In genomic region chr1:93702102-93702827, GRCh38 we compare ENCODE assay signal across 8 cellular contexts. TPM values are rescaled to one million over a fixed set of nuclear protein-coding genes. Genes with fewer than 3 reads are reported as not detected.
DNase-seq lines count a peak whose midpoint lies in the region; ATAC-seq, FAIRE-seq and TF ChIP-seq lines count a peak whose summit lies in the region.

No MANE protein-coding gene starts in this region.

- H3K36me3 Mint-ChIP-seq in astrocyte (ENCODE audit: low read depth, unreplicated experiment) = no peaks in the 10 kb centered on the region
- no peaks in the 10 kb centered on the region for H3K36me3 Mint-ChIP-seq in nephron progenitor cell (ENCODE audit: low read depth)
- H3K36me3 Mint-ChIP-seq in CD14-positive monocyte = no peaks in the 10 kb centered on the region

- 80 to 87% methylated on average over 8 to 9 of the region's 9 CpGs for WGBS in testis, 2 donors

- H3K4me3 Mint-ChIP-seq in astrocyte (ENCODE audit: unreplicated experiment) (no peak overlapping the region), nephron progenitor cell (no peak overlapping the region), CD14-positive monocyte (no peak overlapping the region)

- H3K79me2 ChIP-seq in astrocyte (ENCODE audit: insufficient read depth, low read length) = no peaks in the 10 kb centered on the region

- ATAC-seq in HG03039 (IDR thresholded peaks at IDR 0.05; ENCODE audit: unreplicated experiment) = peak; percentile 26

- H3K4me1 Mint-ChIP-seq in astrocyte (ENCODE audit: low read depth, unreplicated experiment) (peaks cover 29% of the 10 kb centered on the region), nephron progenitor cell (peaks cover 78% of the 10 kb centered on the region), CD14-positive monocyte (peaks cover 40% of the 10 kb centered on the region)

- no peak for TF ChIP-seq POLR2A in testis (IDR thresholded peaks at IDR 0.05)

- H3K4me1 ChIP-seq in astrocyte (ENCODE audit: insufficient read depth, low read length) (peaks cover 22% of the 10 kb centered on the region), testis (peaks cover 7% of the 10 kb centered on the region), kidney (ENCODE audit: control insufficient read depth in 1 of 2, insufficient read depth in 1 of 2, low read depth in 1 of 2, low read length in 2 of 2) (no peaks in the 10 kb centered on the region)

- H3K27me3 ChIP-seq in astrocyte (ENCODE audit: insufficient read depth, low read length) (no peaks in the 10 kb centered on the region), testis (no peaks in the 10 kb centered on the region), WERI-Rb-1 (ENCODE audit: insufficient read depth, low read depth, severe bottlenecking) (no peaks in the 10 kb centered on the region)

- no peaks in the 10 kb centered on the region for H3K27me3 Mint-ChIP-seq in astrocyte (ENCODE audit: low read depth, unreplicated experiment)
- H3K27me3 Mint-ChIP-seq in nephron progenitor cell (ENCODE audit: low read depth, poor library complexity) = peaks cover 24% of the 10 kb centered on the region
- H3K27me3 Mint-ChIP-seq in CD14-positive monocyte (ENCODE audit: low read depth in 3 of 3) = peaks cover 0 to 5% (median under 1%) of the 10 kb centered on the region in 3 donors

- H3K4me3 ChIP-seq in astrocyte (ENCODE audit: insufficient read depth, low read depth, low read length) = no peak overlapping the region
- no peak overlapping the region for H3K4me3 ChIP-seq in testis
- H3K4me3 ChIP-seq in WERI-Rb-1 (ENCODE audit: low read depth, low read length) = no peak overlapping the region
- no peak overlapping the region for H3K4me3 ChIP-seq in kidney (ENCODE audit: low read length in 2 of 2)

- H3K27ac Mint-ChIP-seq in astrocyte (ENCODE audit: unreplicated experiment) (peak overlapping the region; percentile 93), nephron progenitor cell (peak overlapping the region; percentile 93), CD14-positive monocyte (peak overlapping the region in 2 of 7 donors; percentile 35 to 69)

- H3K27ac ChIP-seq in astrocyte (ENCODE audit: low read depth, low read length) (peak overlapping the region; percentile 98), testis (no peak overlapping the region), WERI-Rb-1 (no peak overlapping the region), kidney (ENCODE audit: low read depth in 2 of 2, low read length in 2 of 2) (peak overlapping the region in 1 of 2 donors; percentile 20)

- H2AFZ ChIP-seq in astrocyte (ENCODE audit: low read depth, low read length) = peak overlapping the region; percentile 24

- no peak for FAIRE-seq in astrocyte (lab: Jason Lieb, UNC)
- FAIRE-seq in kidney (lab: Jason Lieb, UNC) = no peak

- H3K9me3 Mint-ChIP-seq in astrocyte (ENCODE audit: unreplicated experiment) = no peaks in the 10 kb centered on the region
- no peaks in the 10 kb centered on the region for H3K9me3 Mint-ChIP-seq in nephron progenitor cell
- H3K9me3 Mint-ChIP-seq in CD14-positive monocyte = peaks cover 0 to 3% (median 0%) of the 10 kb centered on the region in 7 donors

- DNase-seq in GM10266 (ENCODE audit: extremely low spot score) (peak; percentile 34), astrocyte (ENCODE audit: low read depth) (no peak), nephron progenitor cell (peak; percentile 66), testis (no peak), CD14-positive monocyte (ENCODE audit: low spot score) (no peak), WERI-Rb-1 (no peak), kidney (no peak)

- H3K36me3 ChIP-seq in astrocyte (ENCODE audit: insufficient read depth, low read length) (no peaks in the 10 kb centered on the region), testis (ENCODE audit: low read depth, missing control alignments) (no peaks in the 10 kb centered on the region), WERI-Rb-1 (no peaks in the 10 kb centered on the region), kidney (ENCODE audit: control insufficient read depth in 1 of 2, insufficient read depth in 2 of 2, low read length in 2 of 2) (no peaks in the 10 kb centered on the region)

- peak overlapping the region; percentile 36 for H3K4me2 ChIP-seq in astrocyte (ENCODE audit: low read length)

- no peaks in the 10 kb centered on the region for H4K20me1 ChIP-seq in astrocyte (ENCODE audit: insufficient read depth, low read length)

- peak overlapping the region; percentile 44 for H3K9ac ChIP-seq in astrocyte (ENCODE audit: low read length)
- no peak overlapping the region for H3K9ac ChIP-seq in kidney (ENCODE audit: low read length in 2 of 2)

- no peaks in the 10 kb centered on the region for H3K9me3 ChIP-seq in astrocyte (ENCODE audit: insufficient read depth, low read depth, low read length)
- no peaks in the 10 kb centered on the region for H3K9me3 ChIP-seq in testis
- H3K9me3 ChIP-seq in WERI-Rb-1 (ENCODE audit: severe bottlenecking) = no peaks in the 10 kb centered on the region
- H3K9me3 ChIP-seq in kidney (ENCODE audit: control insufficient read depth in 1 of 2, low read length in 2 of 2) = no peaks in the 10 kb centered on the region

- TF ChIP-seq CTCF in GM10266 (IDR thresholded peaks at IDR 0.05; ENCODE audit: control insufficient read depth, insufficient read depth, low read depth, missing control alignments) (no peak), astrocyte (IDR thresholded peaks at IDR 0.05; ENCODE audit: insufficient read depth, low read depth, low read length) (no peak), nephron progenitor cell (IDR thresholded peaks at IDR 0.05) (no peak), testis (IDR thresholded peaks at IDR 0.05) (no peak), CD14-positive monocyte (IDR thresholded peaks at IDR 0.05) (no peak), WERI-Rb-1 (IDR thresholded peaks at IDR 0.05; ENCODE audit: low read depth, low read length) (no peak), kidney (IDR thresholded peaks at IDR 0.05; ENCODE audit: borderline replicate concordance, extremely low read depth, insufficient read depth) (no peak)

- intact Hi-C loops in testis (cut with DNase I; ENCODE audit: low total_unique reads) = no loop called here
- intact Hi-C loops in CD14-positive monocyte (cut with micrococcal nuclease) = no loop called here
- intact Hi-C loops in kidney (cut with DNase I) = no loop called here

RNA-seq across cellular contexts. Expression of gene BCAR3, which starts 20.6 kb away (rescaled TPM):
- 30.0 and 31.1 TPM in 2 replicates for total RNA-seq in astrocyte
- total RNA-seq in testis = 10 to 100 TPM; 42.9 to 55.9 TPM
- 23.2 TPM for polyA plus RNA-seq in testis (ENCODE audit: insufficient read depth, low read depth, low replicate concordance)
- polyA plus RNA-seq in CD14-positive monocyte = under 1 TPM in 1 of 2 donors, not detected in 1; 0.05 TPM
- 25.4 TPM for total RNA-seq in kidney
- polyA plus RNA-seq in kidney (ENCODE audit: insufficient read depth, low read depth, low replicate concordance) = 28.4 TPM

Comparison
In these comparisons a context has a peak if more than half of its experiments do, and no peak if none do; other contexts are left out.
1. DNase-seq: peak in GM10266 (single experiment) and nephron progenitor cell (single experiment); none in astrocyte (single experiment), testis (single experiment), CD14-positive monocyte (single experiment), WERI-Rb-1 (single experiment) and kidney (single experiment).